Comparison of ENCODE assay signal across 8 cellular contexts in the genomic region with DNA sequence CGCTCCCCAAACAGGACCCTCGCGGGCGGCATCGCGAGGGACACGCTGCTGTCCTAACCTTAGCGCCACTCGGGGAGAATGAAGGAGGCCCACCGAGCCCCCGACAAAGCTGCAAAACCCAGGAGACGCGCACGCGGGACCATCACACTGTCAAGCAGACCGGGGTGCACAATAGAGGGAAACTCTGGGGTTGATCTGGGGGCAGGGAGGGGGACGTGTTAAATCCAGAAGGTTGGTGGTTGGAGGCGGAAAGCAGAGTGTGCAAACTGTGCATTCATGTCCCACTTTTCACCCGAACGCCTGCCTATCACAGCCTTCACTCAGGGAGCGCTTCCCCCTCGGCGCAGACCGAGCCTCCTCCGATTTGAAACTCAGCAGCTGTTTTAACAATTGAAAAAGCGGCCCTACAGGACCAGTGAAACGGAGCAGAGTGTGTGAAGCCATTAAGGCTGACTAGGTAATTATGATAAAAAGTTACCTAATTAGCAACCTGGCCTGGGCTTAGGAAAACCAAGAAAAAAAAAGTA. TPM values are rescaled to one million over a fixed set of nuclear protein-coding genes. Genes with fewer than 3 reads are reported as not detected.
DNase-seq lines count a peak whose midpoint lies in the region; ATAC-seq, FAIRE-seq and TF ChIP-seq lines count a peak whose summit lies in the region.

No MANE protein-coding gene starts in this region.

- peak; percentile 14 for DNase-seq in AG20443 (ENCODE audit: low spot score)
- no peak for DNase-seq in mammary epithelial cell
- DNase-seq in lower leg skin (ENCODE audit: low spot score in 2 of 2) = peak in 1 of 2 donors; percentile 84
- DNase-seq in urothelium cell line (ENCODE audit: low spot score) = no peak
- DNase-seq in GF-D8 (lab: John Stamatoyannopoulos, UW) = no peak

- H3K79me2 ChIP-seq in mammary epithelial cell (ENCODE audit: insufficient read depth, low read length) = no peaks in the 10 kb centered on the region

- dilution Hi-C loops in mammary epithelial cell (cut with HindIII; ENCODE audit: low sequenced_read_pairs) = no loop called here

- ATAC-seq in HG03439 (IDR thresholded peaks at IDR 0.05; ENCODE audit: unreplicated experiment) = peak; percentile 17
- no peak for ATAC-seq in esophagus mucosa

- no peaks in the 10 kb centered on the region for H4K20me1 ChIP-seq in mammary epithelial cell (ENCODE audit: insufficient read depth, low read length)

- peak overlapping the region; percentile 61 for H2AFZ ChIP-seq in mammary epithelial cell (ENCODE audit: low read depth, low read length)

- intact Hi-C loops in mammary epithelial cell (cut with micrococcal nuclease) (no loop called here), lower leg skin (cut with DNase I; ENCODE audit: low total_unique reads) (no loop called here)

- H3K9ac ChIP-seq in mammary epithelial cell (ENCODE audit: insufficient read depth, low read length) = no peak overlapping the region

- CTCF ChIA-PET in mammary epithelial cell (lab: Charles Lee; ENCODE audit: low non-redundant PET) = no interaction called here

- BruUV-seq in mammary epithelial cell (replicated peaks; lab: Mats Ljungman, UMichigan) = no TSS peak

- H3K27me3 ChIP-seq in mammary epithelial cell (ENCODE audit: insufficient read depth, low read length) (peaks cover 53% of the 10 kb centered on the region), thymus (ENCODE audit: control insufficient read depth, insufficient read depth) (peaks cover 44% of the 10 kb centered on the region)

- H3K9me3 ChIP-seq in mammary epithelial cell (replicated peaks; ENCODE audit: insufficient read depth, low read length) (no peaks in the 10 kb centered on the region), thymus (ENCODE audit: control insufficient read depth) (no peaks in the 10 kb centered on the region)

- no peak for TF ChIP-seq POLR2A in lower leg skin (IDR thresholded peaks at IDR 0.05)

- H3K4me2 ChIP-seq in mammary epithelial cell (ENCODE audit: insufficient read depth, low read depth, low read length) = peak overlapping the region; percentile 56

- 4% methylated on average over 13 of the region's 27 CpGs for WGBS in mammary epithelial cell (ENCODE audit: low coverage, missing lambda C conversion rate)
- WGBS in lower leg skin, 2 donors = 1 to 3% methylated on average over 27 of the region's 27 CpGs
- WGBS in thymus = 2% methylated on average over 27 of the region's 27 CpGs

- TF ChIP-seq CTCF in mammary epithelial cell (conservative IDR thresholded peaks at IDR 0.05 in 1 of 2, IDR thresholded peaks at IDR 0.05 in 1 of 2; ENCODE audit: extremely low read depth in 1 of 2, insufficient read depth in 1 of 2, low read depth in 1 of 2, low read length in 2 of 2) (no peak), lower leg skin (IDR thresholded peaks at IDR 0.05) (no peak)

- H3K27ac ChIP-seq in mammary epithelial cell (ENCODE audit: insufficient read depth, low read depth, low read length) = no peak overlapping the region
- no peak overlapping the region for H3K27ac ChIP-seq in thymus (ENCODE audit: low read depth)

- in situ Hi-C loops in mammary epithelial cell (cut with MboI; ENCODE audit: low sequenced_read_pairs in 2 of 2) = no loop called here

- H3K4me1 ChIP-seq in mammary epithelial cell (ENCODE audit: insufficient read depth, low read length) = peaks cover 20% of the 10 kb centered on the region
- no peaks in the 10 kb centered on the region for H3K4me1 ChIP-seq in thymus (ENCODE audit: control insufficient read depth, insufficient read depth, low read length)

- H3K36me3 ChIP-seq in mammary epithelial cell (ENCODE audit: insufficient read depth, low read length) = no peaks in the 10 kb centered on the region
- no peaks in the 10 kb centered on the region for H3K36me3 ChIP-seq in thymus (ENCODE audit: control insufficient read depth, insufficient read depth)

- no peak for FAIRE-seq in urothelium cell line (lab: Jason Lieb, UNC)

- H3K4me3 ChIP-seq in mammary epithelial cell (replicated peaks in 1 of 3; ENCODE audit: insufficient read depth in 1 of 3, low read depth in 2 of 3, low read length in 3 of 3) (peak overlapping the region in 1 of 3 experiments; percentile 9), lower leg skin (ENCODE audit: low read depth, poor library complexity, severe bottlenecking) (peak overlapping the region; percentile 34), thymus (ENCODE audit: low read length) (peak overlapping the region; percentile 51)

RNA-seq across cellular contexts. Expression of a gene that starts 0.6 kb away (rescaled TPM):
- total RNA-seq in mammary epithelial cell (under 1 TPM in 1 of 2 donors, not detected in 1; under 0.01 TPM), lower leg skin (1 to 10 TPM; 2.9 to 6.7 (median 4.8) TPM), esophagus mucosa (0.44 TPM)
- polyA plus RNA-seq in mammary epithelial cell (not detected), thymus (2.8 TPM)
- not detected for polyA minus RNA-seq in mammary epithelial cell
